Comparison of ENCODE assay signal across 23 cellular contexts in the genomic region with DNA sequence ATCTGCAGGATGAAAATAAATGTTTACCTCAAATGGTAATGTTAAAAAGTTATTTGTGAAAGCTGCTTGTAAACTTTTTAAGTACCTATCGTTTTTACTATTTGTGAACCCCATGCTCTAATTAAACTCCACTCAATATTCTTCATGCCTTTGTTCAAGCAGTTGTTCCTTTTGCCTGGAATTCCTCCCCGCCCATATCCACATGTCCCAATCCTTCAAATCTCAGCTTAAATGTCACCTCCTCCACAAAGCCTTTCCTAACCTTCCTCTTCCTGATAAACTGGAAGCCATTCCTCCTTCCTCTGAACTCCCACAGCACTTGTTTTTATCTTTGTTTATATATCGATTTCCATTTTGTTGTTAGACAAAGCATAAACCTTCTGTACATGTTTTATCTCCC.
"Had no signal": no experiment of that assay in that cellular context is flagged by ENCODE, and none has a peak within 500 bp of the region (broad histone marks: within the 10 kb centered on the region; RNA-seq: fewer than 3 reads in every experiment).

No MANE protein-coding gene starts in this region.

- FAIRE-seq: endometrium, kidney had no signal

- H3K4me3 ChIP-seq: esophagus squamous epithelium, lung, ovary, right lobe of liver, smooth muscle cell, stomach, thyroid gland had no signal

- H3K4me1 ChIP-seq: right lobe of liver, thyroid gland had no signal

- H3K27ac ChIP-seq: esophagus squamous epithelium, ovary, right lobe of liver, stomach, thyroid gland had no signal

- H3K4me2 ChIP-seq: smooth muscle cell had no signal

- H3K27ac Mint-ChIP-seq: effector memory CD8-positive, alpha-beta T cell; memory B cell; stimulated activated effector memory CD8-positive, alpha-beta T cell treated with anti-CD3 and anti-CD28 coated beads, Interleukin-12 subunit alpha, Interleukin-12 subunit beta, amount 100 ng/mL, for 72 hours; type B pancreatic cell had no signal

- H3K27me3 ChIP-seq: esophagus squamous epithelium, ovary, stomach, thyroid gland had no signal

- H3K9me3 ChIP-seq: esophagus squamous epithelium, ovary, right lobe of liver, stomach, thyroid gland had no signal

- H3K9me3 Mint-ChIP-seq: effector memory CD8-positive, alpha-beta T cell; memory B cell; stimulated activated effector memory CD8-positive, alpha-beta T cell treated with anti-CD3 and anti-CD28 coated beads, Interleukin-12 subunit alpha, Interleukin-12 subunit beta, amount 100 ng/mL, for 72 hours; type B pancreatic cell had no signal

- H3K4me3 Mint-ChIP-seq: effector memory CD8-positive, alpha-beta T cell; memory B cell; stimulated activated effector memory CD8-positive, alpha-beta T cell treated with anti-CD3 and anti-CD28 coated beads, Interleukin-12 subunit alpha, Interleukin-12 subunit beta, amount 100 ng/mL, for 72 hours; type B pancreatic cell had no signal

- H3K27me3 Mint-ChIP-seq: effector memory CD8-positive, alpha-beta T cell; memory B cell; naive thymus-derived CD4-positive, alpha-beta T cell; type B pancreatic cell had no signal

- DNase-seq: cerebellar nuclear complex; cortex of kidney; effector memory CD8-positive, alpha-beta T cell; erythroblast; esophagus squamous epithelium; foreskin melanocyte; kidney; naive thymus-derived CD4-positive, alpha-beta T cell; occipital lobe; ovary; right lobe of liver; stimulated activated CD4-positive, alpha-beta T cell treated with anti-CD3 and anti-CD28 coated beads, Interleukin-12 subunit alpha, Interleukin-12 subunit beta, amount 100 ng/mL, for 4 hours; stimulated activated CD4-positive, alpha-beta T cell treated with anti-CD3 and anti-CD28 coated beads, Interleukin-1b, Interleukin-23, amount 100 ng/mL, for 48 hours; stimulated activated CD4-positive, alpha-beta T cell treated with anti-CD3 and anti-CD28 coated beads, Interleukin-4, amount 100 ng/mL, for 1 hour; stimulated activated naive CD4-positive, alpha-beta T cell treated with Interleukin-2 at 50 U/mL for 16 hours; stomach; thyroid gland had no signal

- H3K36me3 Mint-ChIP-seq: memory B cell; naive thymus-derived CD4-positive, alpha-beta T cell; stimulated activated effector memory CD8-positive, alpha-beta T cell treated with anti-CD3 and anti-CD28 coated beads, Interleukin-12 subunit alpha, Interleukin-12 subunit beta, amount 100 ng/mL, for 72 hours; type B pancreatic cell had no signal

- H3K36me3 ChIP-seq: esophagus squamous epithelium, ovary, right lobe of liver, stomach, thyroid gland had no signal
